ENCODE assay signal across 10 cellular contexts in genomic region chr12:96425321-96425720, GRCh38. TPM values are rescaled to one million over a fixed set of nuclear protein-coding genes. Genes with fewer than 3 reads are reported as not detected.
A peak's percentile ranks its signal among the peaks of the same experiment; 100 is the strongest.
DNase-seq lines count a peak whose midpoint lies in the region; ATAC-seq and TF ChIP-seq lines count a peak whose summit lies in the region.
"Had no signal": no experiment of that assay in that cellular context is flagged by ENCODE, and none has a peak within 500 bp of the region (broad histone marks: within the 10 kb centered on the region; RNA-seq: fewer than 3 reads in every experiment).

No MANE protein-coding gene starts in this region.

- H3K4me3 ChIP-seq in foreskin fibroblast (ENCODE audit: low read depth in 1 of 2, low read length in 2 of 2): no peak overlapping the region
- H3K4me3 ChIP-seq: dorsolateral prefrontal cortex, skin epidermis had no signal

- POLR2A ChIA-PET in RWPE1 (lab: Yijun Ruan, JAX; ENCODE audit: low non-redundant PET): no interaction called here

- H3K27ac Mint-ChIP-seq in HFFc6: peak overlapping the region; percentile 100
- no peak overlapping the region for H3K27ac Mint-ChIP-seq in endothelial cell (ENCODE audit: unreplicated experiment)

- H3K27ac ChIP-seq in RWPE1: peak overlapping the region; percentile 95

- peaks cover 79% of the 10 kb centered on the region for H3K4me1 Mint-ChIP-seq in HFFc6 (ENCODE audit: low read depth)
- peaks cover 13% of the 10 kb centered on the region for H3K4me1 Mint-ChIP-seq in endothelial cell (ENCODE audit: unreplicated experiment)

- H3K27me3 Mint-ChIP-seq in HFFc6 (ENCODE audit: insufficient read depth) (peaks cover 2% of the 10 kb centered on the region; the same call in 1 of the 2 replicates), endothelial cell (ENCODE audit: unreplicated experiment) (no peaks in the 10 kb centered on the region)

- DNase-seq in GM04503 (ENCODE audit: low read depth) (peak; percentile 96), HFFc6 (peak; percentile 78), RWPE1 (ENCODE audit: low spot score) (peak; percentile 42), foreskin fibroblast (peak; percentile 94), endothelial cell (ENCODE audit: low spot score) (no peak), HT-29 (ENCODE audit: low spot score) (no peak), mesenteric fat pad (ENCODE audit: low spot score) (no peak)
- DNase-seq: dorsolateral prefrontal cortex had no signal

- peak overlapping the region; percentile 57 for H3K4me3 Mint-ChIP-seq in HFFc6
- no peak overlapping the region for H3K4me3 Mint-ChIP-seq in endothelial cell (ENCODE audit: unreplicated experiment)

- ATAC-seq in GM21576 (IDR thresholded peaks at IDR 0.05; ENCODE audit: unreplicated experiment): no peak

- peaks cover 31% of the 10 kb centered on the region for H3K36me3 Mint-ChIP-seq in HFFc6 (ENCODE audit: low read depth)
- no peaks in the 10 kb centered on the region for H3K36me3 Mint-ChIP-seq in endothelial cell (ENCODE audit: low read depth, unreplicated experiment)

- no peak for TF ChIP-seq CTCF in HFFc6 (IDR thresholded peaks at IDR 0.05)
- no peak for TF ChIP-seq CTCF in RWPE1 (conservative IDR thresholded peaks at IDR 0.05; ENCODE audit: low read depth)
- no peak for TF ChIP-seq CTCF in foreskin fibroblast (IDR thresholded peaks at IDR 0.05; ENCODE audit: low read depth, low read length)
- no peak for TF ChIP-seq CTCF in endothelial cell (IDR thresholded peaks at IDR 0.05; ENCODE audit: unreplicated experiment)

- CTCF ChIA-PET in RWPE1 (lab: Yijun Ruan, JAX): no interaction called here

- H3K9me3 Mint-ChIP-seq in HFFc6 (peaks cover 24% of the 10 kb centered on the region), endothelial cell (ENCODE audit: unreplicated experiment) (no peaks in the 10 kb centered on the region)

RNA-seq across cellular contexts. Expression of gene CDK17, which starts 25.1 kb away (rescaled TPM):
- total RNA-seq in HFFc6 (2021; fragmentation: NEBNext Ultra II Directional; extraction: Animal tissue kit (Norgen Biotek cat#: 25700)): 10 to 100 TPM; 24.6 to 28.8 (median 26.5) TPM
- total RNA-seq in endothelial cell (ENCODE audit: unreplicated experiment) (112 TPM), mesenteric fat pad (46.2 TPM)
- total RNA-seq in HT-29 (2014; rRNA removed; shearing (Covaris generic)): 7.1 and 9.2 TPM in 2 replicates

Comparison
In these comparisons a context has a peak if more than half of its experiments do, and no peak if none do; other contexts are left out.
1. DNase-seq: peak in GM04503 (single experiment), HFFc6 (single experiment), RWPE1 (single experiment) and foreskin fibroblast (2 of 2); none in endothelial cell (single experiment), HT-29 (single experiment) and mesenteric fat pad (single experiment).